8 cellular contexts compared by ENCODE assay signal in genomic region chr11:108221401-108221800, GRCh38. TPM values are rescaled to one million over a fixed set of nuclear protein-coding genes. Genes with fewer than 3 reads are reported as not detected.
DNase-seq lines count a peak whose midpoint lies in the region; ATAC-seq and TF ChIP-seq lines count a peak whose summit lies in the region.

No MANE protein-coding gene starts in this region.

- H3K9ac ChIP-seq in KMS-11 = peak overlapping the region; percentile 74; the same call in 1 of the 2 replicates
- H3K9ac ChIP-seq in neural cell (ENCODE audit: low read length) = peak overlapping the region; percentile 90

- H3K9me2 ChIP-seq in neural cell (ENCODE audit: insufficient read depth, low read length) = no peaks in the 10 kb centered on the region

- intact Hi-C loops in Calu3 (cut with micrococcal nuclease; ENCODE audit: unreplicated experiment) = loop anchor here (5.0 kb wide), 1 partner anchor 426 kb away; no protein-coding TSS in a partner anchor

- H3K27me3 Mint-ChIP-seq in Calu3 (ENCODE audit: unreplicated experiment) (no peaks in the 10 kb centered on the region), T-cell (no peaks in the 10 kb centered on the region)

- H3K4me3 ChIP-seq in BJ (ENCODE audit: low read depth, low read length) (peak overlapping the region; percentile 72), KMS-11 (IDR thresholded peaks at IDR 0.05; ENCODE audit: insufficient read depth, low read depth, low read length) (no peak overlapping the region), neural cell (ENCODE audit: low read length) (peak overlapping the region; percentile 85)
- H3K4me3 ChIP-seq in effector memory CD4-positive, alpha-beta T cell (ENCODE audit: insufficient read depth, low read depth, low read length, poor library complexity, severe bottlenecking) = peak overlapping the region; percentile 81

- H3F3A ChIP-seq in neural cell (ENCODE audit: insufficient read depth, low read length, poor library complexity, severe bottlenecking) = no peaks in the 10 kb centered on the region

- H3K27me3 ChIP-seq in BJ (ENCODE audit: control insufficient read depth, insufficient read depth, low read length) = no peaks in the 10 kb centered on the region
- H3K27me3 ChIP-seq in KMS-11 (ENCODE audit: insufficient read depth, low read depth) = no peaks in the 10 kb centered on the region
- H3K27me3 ChIP-seq in effector memory CD4-positive, alpha-beta T cell (replicated peaks; ENCODE audit: control insufficient read depth, insufficient read depth, low read length, poor library complexity, severe bottlenecking) = no peaks in the 10 kb centered on the region
- no peaks in the 10 kb centered on the region for H3K27me3 ChIP-seq in neural cell (ENCODE audit: insufficient read depth, low read depth, low read length)

- H3K9me3 Mint-ChIP-seq in Calu3 (ENCODE audit: low read depth, unreplicated experiment) (no peaks in the 10 kb centered on the region), T-cell (no peaks in the 10 kb centered on the region)

- H3K36me3 ChIP-seq in BJ (ENCODE audit: control insufficient read depth, insufficient read depth, low read length) (no peaks in the 10 kb centered on the region), KMS-11 (ENCODE audit: insufficient read depth) (no peaks in the 10 kb centered on the region), neural cell (ENCODE audit: insufficient read depth, low read length) (no peaks in the 10 kb centered on the region)
- no peaks in the 10 kb centered on the region for H3K36me3 ChIP-seq in effector memory CD4-positive, alpha-beta T cell (ENCODE audit: control insufficient read depth, insufficient read depth, low read length)

- no peak overlapping the region for H2AFZ ChIP-seq in KMS-11 (ENCODE audit: low read depth)
- peak overlapping the region; percentile 92 for H2AFZ ChIP-seq in neural cell (ENCODE audit: low read depth, low read length)

- POLR2A ChIA-PET in BJ (lab: Charles Lee) (no interaction called here), T-cell (lab: Charles Lee) (interaction anchor here (0.5 to 6.1 kb wide), 5 partner anchors 15 to 429 kb away, joined by 3 to 107 read pairs (median 4); no protein-coding TSS in a partner anchor)

- CTCF ChIA-PET in BJ (lab: Yijun Ruan, JAX) (interaction anchor here (0.6 to 2.5 kb wide), 3 partner anchors 8 to 427 kb away, joined by 3 to 20 read pairs (median 3); no protein-coding TSS in a partner anchor), Calu3 (lab: Charles Lee) (no interaction called here), T-cell (lab: Charles Lee) (interaction anchor here (0.6 to 2.8 kb wide), 4 partner anchors 20 to 154 kb away, joined by 4 to 17 read pairs (median 4); no protein-coding TSS in a partner anchor)

- H3K4me2 ChIP-seq in KMS-11 (peak overlapping the region; percentile 87), neural cell (ENCODE audit: low read length) (peak overlapping the region; percentile 66)

- H3K79me2 ChIP-seq in KMS-11 (ENCODE audit: insufficient read depth, low read depth) (peaks cover 65% of the 10 kb centered on the region), neural cell (replicated peaks; ENCODE audit: insufficient read depth, low read length) (peaks cover 73% of the 10 kb centered on the region)

- TF ChIP-seq CTCF in BJ (IDR thresholded peaks at IDR 0.05; ENCODE audit: insufficient read depth, low read depth, low read length) (no peak), KMS-11 (conservative IDR thresholded peaks at IDR 0.05; ENCODE audit: low read depth, low read length) (no peak), neural cell (IDR thresholded peaks at IDR 0.05; ENCODE audit: poor library complexity, severe bottlenecking) (no peak), Calu3 (IDR thresholded peaks at IDR 0.05; ENCODE audit: unreplicated experiment) (no peak)

- no TSS peak for BruUV-seq in Calu3 (replicated peaks; lab: Mats Ljungman, UMichigan)

- no peak for TF ChIP-seq EP300 in neural cell (conservative IDR thresholded peaks at IDR 0.05; ENCODE audit: poor library complexity, severe bottlenecking)

- DNase-seq in BJ (ENCODE audit: low read depth) = no peak
- no peak for DNase-seq in effector memory CD4-positive, alpha-beta T cell
- no peak for DNase-seq in H4 (ENCODE audit: low spot score)
- no peak for DNase-seq in Calu3
- DNase-seq in T-cell = no peak
- DNase-seq in amygdala (lab: John Stamatoyannopoulos, UW) = no peak

- TF ChIP-seq RAD21 in neural cell (conservative IDR thresholded peaks at IDR 0.05) = no peak

- H3K9me3 ChIP-seq in effector memory CD4-positive, alpha-beta T cell (ENCODE audit: control insufficient read depth, low read length) = no peaks in the 10 kb centered on the region
- H3K9me3 ChIP-seq in neural cell (ENCODE audit: low read length) = no peaks in the 10 kb centered on the region

- H3K4me1 Mint-ChIP-seq in Calu3 (ENCODE audit: low read depth, unreplicated experiment) (peaks cover 30% of the 10 kb centered on the region), T-cell (peaks cover 52 to 63% (median 52%) of the 10 kb centered on the region in 3 donors)

- H4K20me1 ChIP-seq in KMS-11 (ENCODE audit: insufficient read depth) (no peaks in the 10 kb centered on the region), neural cell (ENCODE audit: insufficient read depth) (no peaks in the 10 kb centered on the region)

- no peak for ATAC-seq in T-cell (replicated peaks in 1 of 4)

- peaks cover 32% of the 10 kb centered on the region for H3K4me1 ChIP-seq in KMS-11 (ENCODE audit: low read depth, poor library complexity, severe bottlenecking)
- peaks cover 24% of the 10 kb centered on the region for H3K4me1 ChIP-seq in effector memory CD4-positive, alpha-beta T cell (ENCODE audit: control insufficient read depth, insufficient read depth, low read length, poor library complexity, severe bottlenecking)

- H3K27ac ChIP-seq in KMS-11 (peak overlapping the region; percentile 84; the same call in 1 of the 2 replicates), neural cell (ENCODE audit: low read length) (peak overlapping the region; percentile 95)
- peak overlapping the region; percentile 99 for H3K27ac ChIP-seq in effector memory CD4-positive, alpha-beta T cell (ENCODE audit: insufficient read depth, low read length, poor library complexity, severe bottlenecking)

- H3K27ac Mint-ChIP-seq in Calu3 (ENCODE audit: unreplicated experiment) (no peak overlapping the region), T-cell (no peak overlapping the region)

- H3K36me3 Mint-ChIP-seq in Calu3 (ENCODE audit: insufficient read depth, unreplicated experiment) = peaks cover 9% of the 10 kb centered on the region
- H3K36me3 Mint-ChIP-seq in T-cell = peaks cover 32% of the 10 kb centered on the region

- H3K4me3 Mint-ChIP-seq in Calu3 (ENCODE audit: low read depth, unreplicated experiment) = no peak overlapping the region
- no peak overlapping the region for H3K4me3 Mint-ChIP-seq in T-cell

TF ChIP-seq in neural cell, 6 proteins besides CTCF, POLR2A, EP300 and RAD21:
- TF ChIP-seq REST (IDR thresholded peaks at IDR 0.05; ENCODE audit: borderline replicate concordance) (no peak), TAF1 (IDR thresholded peaks at IDR 0.05; ENCODE audit: low read depth) (no peak), SMC3 (conservative IDR thresholded peaks at IDR 0.05; ENCODE audit: poor library complexity) (no peak), POLR2AphosphoS5 (IDR thresholded peaks at IDR 0.05) (no peak), EZH2 (IDR thresholded peaks at IDR 0.05; ENCODE audit: borderline replicate concordance, insufficient read depth, low read length, poor library complexity, severe bottlenecking) (no peak), MXI1 (conservative IDR thresholded peaks at IDR 0.05; ENCODE audit: poor library complexity, severe bottlenecking) (no peak)

RNA-seq across cellular contexts. Expression of gene NPAT, which starts 1.0 kb away (rescaled TPM):
- polyA plus RNA-seq in BJ (2011; rRNA removed) (3.8 and 7.2 TPM in 2 replicates), neural cell (9.9 and 10.8 TPM in 2 replicates)
- 9.2 and 10.4 TPM in 2 replicates for polyA minus RNA-seq in BJ (2011; rRNA and poly(A)+ RNA removed)
- polyA minus RNA-seq in neural cell = 49.7 and 55.6 TPM in 2 replicates
- 8.6 and 9.3 TPM in 2 replicates for total RNA-seq in H4 (2014; rRNA removed; shearing (Covaris generic))
- total RNA-seq in Calu3 (2022) (11.5 and 13.9 TPM in 2 replicates), T-cell (10 to 100 TPM; 46.9 to 54.1 (median 49.1) TPM)

RNA-seq across cellular contexts. Expression of gene ATM, which starts 1.5 kb away (rescaled TPM):
- polyA plus RNA-seq in BJ (2011; rRNA removed) = 12.8 and 27.6 TPM in 2 replicates
- polyA minus RNA-seq in BJ (2011; rRNA and poly(A)+ RNA removed) = 64.4 and 79.4 TPM in 2 replicates
- polyA plus RNA-seq in neural cell = 74.6 and 80.0 TPM in 2 replicates
- 140 and 141 TPM in 2 replicates for polyA minus RNA-seq in neural cell
- 18.8 and 20.0 TPM in 2 replicates for total RNA-seq in H4 (2014; rRNA removed; shearing (Covaris generic))
- total RNA-seq in Calu3 (2022) = 39.5 and 39.8 TPM in 2 replicates
- 100 to 1,000 TPM; 376 to 547 (median 410) TPM for total RNA-seq in T-cell
